18 cellular contexts compared by ENCODE assay signal in the genomic region with DNA sequence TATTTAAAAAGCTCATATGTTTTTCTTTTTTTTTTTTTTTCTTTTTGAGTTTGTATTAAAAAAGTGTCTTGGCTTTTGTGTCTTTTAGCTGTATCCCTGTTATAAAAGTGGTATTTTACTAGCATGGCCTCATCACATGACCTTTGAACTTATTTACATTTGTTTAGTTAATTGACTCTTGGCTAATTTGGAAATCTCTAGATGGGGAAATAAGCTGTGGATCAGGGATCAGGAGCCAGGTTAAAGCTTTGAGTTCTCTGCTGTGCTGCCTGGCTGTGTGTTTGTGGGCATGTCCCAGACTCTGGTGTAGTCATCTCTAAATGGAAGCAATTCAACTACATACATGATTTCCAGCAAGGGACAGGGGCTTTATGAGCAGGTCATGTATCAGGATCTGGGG. TPM values are rescaled to one million over a fixed set of nuclear protein-coding genes. Genes with fewer than 3 reads are reported as not detected.
DNase-seq lines count a peak whose midpoint lies in the region; ATAC-seq, FAIRE-seq and TF ChIP-seq lines count a peak whose summit lies in the region.
"Had no signal": no experiment of that assay in that cellular context is flagged by ENCODE, and none has a peak within 500 bp of the region (broad histone marks: within the 10 kb centered on the region; RNA-seq: fewer than 3 reads in every experiment).

No MANE protein-coding gene starts in this region.

- intact Hi-C loops in right lobe of liver (cut with DNase I): no loop called here
- intact Hi-C loops in thyroid gland (cut with DNase I): no loop called here

- H3K36me3 ChIP-seq in right lobe of liver (no peaks in the 10 kb centered on the region), thyroid gland (no peaks in the 10 kb centered on the region)
- H3K36me3 ChIP-seq: Peyer's patch, SJCRH30 had no signal

- H3K4me3 ChIP-seq in right lobe of liver (no peak overlapping the region), thyroid gland (replicated peaks in 1 of 3) (no peak overlapping the region)
- H3K4me3 ChIP-seq: Peyer's patch, SJCRH30 had no signal

- FAIRE-seq in urothelium cell line (lab: Jason Lieb, UNC): no peak
- FAIRE-seq: A204.1 had no signal

- TF ChIP-seq CTCF in VCaP (conservative IDR thresholded peaks at IDR 0.05) (no peak), right lobe of liver (IDR thresholded peaks at IDR 0.05) (no peak), thyroid gland (IDR thresholded peaks at IDR 0.05) (no peak)

- H3K4me1 ChIP-seq in right lobe of liver: peaks cover 0 to 14% (median 2%) of the 10 kb centered on the region in 4 donors
- H3K4me1 ChIP-seq in thyroid gland: peaks cover 27% of the 10 kb centered on the region in 2 donors
- H3K4me1 ChIP-seq: Peyer's patch had no signal

- peak; percentile 81 to 96 (median 92) for ATAC-seq in right lobe of liver
- no peak for ATAC-seq in HG03280 (IDR thresholded peaks at IDR 0.05; ENCODE audit: unreplicated experiment)

- H3K27me3 ChIP-seq in right lobe of liver (no peaks in the 10 kb centered on the region), thyroid gland (no peaks in the 10 kb centered on the region)
- H3K27me3 ChIP-seq: Peyer's patch, SJCRH30 had no signal

- peak; percentile 13 for DNase-seq in activated CD8-positive, alpha-beta memory T cell treated with anti-CD3 and anti-CD28 coated beads for 24 hours
- no peak for DNase-seq in activated CD8-positive, alpha-beta memory T cell treated with anti-CD3 and anti-CD28 coated beads, Interleukin-2, amount 50 U/mL, for 48 hours
- peak in 1 of 3 donors; percentile 34 for DNase-seq in right lobe of liver
- DNase-seq in thyroid gland: no peak
- DNase-seq in SHP77 (lab: John Stamatoyannopoulos, UW): no peak
- no peak for DNase-seq in urothelium cell line (ENCODE audit: low spot score)
- DNase-seq: KG1, NCI-H1092 treated with DMSO at 0.1 percent for 48 hours, NCI-H1436 treated with DMSO at 0.1 percent for 48 hours, NCI-H1930, NCI-H2171, NCI-H345, NCI-H524 treated with DMSO at 0.1 percent for 48 hours, Peyer's patch, SJCRH30 had no signal

- peak overlapping the region; percentile 66 for H3K27ac ChIP-seq in VCaP
- H3K27ac ChIP-seq in right lobe of liver: peak overlapping the region in 1 of 3 donors; percentile 8
- peak overlapping the region in 2 of 3 donors; percentile 31 to 68 for H3K27ac ChIP-seq in thyroid gland
- H3K27ac ChIP-seq: Peyer's patch, SJCRH30 had no signal

- H3K9me3 ChIP-seq in right lobe of liver (no peaks in the 10 kb centered on the region), thyroid gland (no peaks in the 10 kb centered on the region)
- H3K9me3 ChIP-seq: Peyer's patch, SJCRH30 had no signal

- TF ChIP-seq POLR2A in right lobe of liver (IDR thresholded peaks at IDR 0.05) (no peak), thyroid gland (IDR thresholded peaks at IDR 0.05) (no peak)

RNA-seq across cellular contexts. Expression of a gene that starts 56.5 kb away (rescaled TPM):
- total RNA-seq in right lobe of liver: 1 to 10 TPM; 2.2 to 4.1 (median 2.7) TPM
- total RNA-seq in thyroid gland: 10 to 100 TPM in 3 of 4 donors, 1 to 10 TPM in 1; 7.9 to 15.9 (median 10.5) TPM
